In genomic region chr3:124878561-124879394, GRCh38 we compare ENCODE assay signal across 9 cellular contexts. TPM values are rescaled to one million over a fixed set of nuclear protein-coding genes. Genes with fewer than 3 reads are reported as not detected.
A peak's percentile ranks its signal among the peaks of the same experiment; 100 is the strongest.
DNase-seq lines count a peak whose midpoint lies in the region; ATAC-seq and TF ChIP-seq lines count a peak whose summit lies in the region.
"Had no signal": no experiment of that assay in that cellular context is flagged by ENCODE, and none has a peak within 500 bp of the region (broad histone marks: within the 10 kb centered on the region; RNA-seq: fewer than 3 reads in every experiment).

No MANE protein-coding gene starts in this region.

- H3K4me3 ChIP-seq in endodermal cell (ENCODE audit: low read length) = no peak overlapping the region

- H3K27ac Mint-ChIP-seq in endodermal cell (no peak overlapping the region), nephron (peak overlapping the region in 2 of 3 experiments; percentile 9 to 11)

- H3K9me3 Mint-ChIP-seq in endodermal cell (no peaks in the 10 kb centered on the region), nephron (no peaks in the 10 kb centered on the region)

- no peaks in the 10 kb centered on the region for H3K9me3 ChIP-seq in endodermal cell (ENCODE audit: control insufficient read depth, low read length)

- TF ChIP-seq CTCF in endodermal cell (conservative IDR thresholded peaks at IDR 0.05) = no peak
- no peak for TF ChIP-seq CTCF in nephron (IDR thresholded peaks at IDR 0.05; ENCODE audit: unreplicated experiment in 3 of 3)

- peaks cover 45% of the 10 kb centered on the region for H3K36me3 ChIP-seq in endodermal cell (ENCODE audit: control insufficient read depth, insufficient read depth, low read length)

- H3K36me3 Mint-ChIP-seq in endodermal cell (ENCODE audit: low read depth) (peaks cover 13% of the 10 kb centered on the region), nephron (ENCODE audit: low read depth) (no peaks in the 10 kb centered on the region)
- H3K36me3 Mint-ChIP-seq: naive B cell had no signal

- 88 to 98% methylated on average over 5 to 6 of the region's 6 CpGs for WGBS in endodermal cell (ENCODE audit: insufficient coverage in 1 of 2, insufficient read length in 1 of 2), 2 experiments

- no peak overlapping the region for H3K4me3 Mint-ChIP-seq in endodermal cell
- no peak overlapping the region for H3K4me3 Mint-ChIP-seq in nephron
- H3K4me3 Mint-ChIP-seq: naive B cell had no signal

- H3K27me3 ChIP-seq in endodermal cell (ENCODE audit: control insufficient read depth, insufficient read depth, low read length, poor library complexity, severe bottlenecking) = no peaks in the 10 kb centered on the region

- ATAC-seq in GM19035 (IDR thresholded peaks at IDR 0.05; ENCODE audit: unreplicated experiment) = no peak

- DNase-seq in GOT3 (lab: John Stamatoyannopoulos, UW) (peak; percentile 43), RPMI7951 (ENCODE audit: low read depth) (peak; percentile 100), endodermal cell (peak; percentile 39), C1 segment of cervical spinal cord (lab: John Stamatoyannopoulos, UW) (no peak), islet precursor cell (no peak), ecto neural progenitor cell (ENCODE audit: low spot score) (no peak)
- DNase-seq: naive B cell had no signal

- H3K4me1 ChIP-seq in endodermal cell (ENCODE audit: control insufficient read depth, insufficient read depth, low read length) = peaks cover 13% of the 10 kb centered on the region

- no peak overlapping the region for H3K9ac ChIP-seq in endodermal cell (ENCODE audit: extremely low read depth, low read length, poor library complexity, severe bottlenecking)

- H3K27me3 Mint-ChIP-seq in endodermal cell (ENCODE audit: insufficient read depth) (no peaks in the 10 kb centered on the region), nephron (ENCODE audit: low read depth) (peaks cover 22% of the 10 kb centered on the region)

- no peak overlapping the region for H3K27ac ChIP-seq in endodermal cell (ENCODE audit: low read depth, low read length)

- H3K4me1 Mint-ChIP-seq in endodermal cell = peaks cover 70% of the 10 kb centered on the region
- H3K4me1 Mint-ChIP-seq in nephron = peaks cover 36% of the 10 kb centered on the region

RNA-seq across cellular contexts. Expression of gene ITGB5, which starts 8.4 kb away (rescaled TPM):
- 287 and 363 TPM in 2 replicates for total RNA-seq in RPMI7951 (2014; rRNA removed; shearing (Covaris generic))
- total RNA-seq in endodermal cell = 100 to 1,000 TPM; 262 to 329 TPM
- 62.0 TPM for polyA plus RNA-seq in endodermal cell (2013, experiment 1 of 2)
- polyA plus RNA-seq in endodermal cell (2013, experiment 2 of 2) = 71.0 TPM

RNA-seq across cellular contexts. Expression of gene MUC13, which starts 55.8 kb away (rescaled TPM):
- not detected in 2 replicates for total RNA-seq in RPMI7951 (2014; rRNA removed; shearing (Covaris generic))
- total RNA-seq in endodermal cell = under 1 TPM in 1 of 2 donors, not detected in 1; 0.15 TPM
- not detected for polyA plus RNA-seq in endodermal cell (2013, experiment 1 of 2)
- not detected for polyA plus RNA-seq in endodermal cell (2013, experiment 2 of 2)

Comparison
In these comparisons a context has a peak if more than half of its experiments do, and no peak if none do; other contexts are left out.
1. DNase-seq: peak in GOT3 (single experiment), RPMI7951 (single experiment) and endodermal cell (single experiment); none in C1 segment of cervical spinal cord (0 of 14), islet precursor cell (single experiment) and ecto neural progenitor cell (single experiment).